13 cellular contexts compared by ENCODE assay signal in genomic region chr2:98134601-98135000, GRCh38. TPM values are rescaled to one million over a fixed set of nuclear protein-coding genes. Genes with fewer than 3 reads are reported as not detected.
A peak's percentile ranks its signal among the peaks of the same experiment; 100 is the strongest.
DNase-seq lines count a peak whose midpoint lies in the region; ATAC-seq and TF ChIP-seq lines count a peak whose summit lies in the region.
"Had no signal": no experiment of that assay in that cellular context is flagged by ENCODE, and none has a peak within 500 bp of the region (broad histone marks: within the 10 kb centered on the region; RNA-seq: fewer than 3 reads in every experiment).

No MANE protein-coding gene starts in this region.

- H3K4me1 Mint-ChIP-seq in stimulated activated naive CD8-positive, alpha-beta T cell treated with anti-CD3 and anti-CD28 coated beads, Interleukin-15, amount 100 ng/mL, for 72 hours, result peaks cover 34% of the 10 kb centered on the region
- H3K4me1 Mint-ChIP-seq in naive thymus-derived CD4-positive, alpha-beta T cell, result peaks cover 0 to 21% (median 9%) of the 10 kb centered on the region in 7 donors

- DNase-seq in activated naive CD4-positive, alpha-beta T cell treated with anti-CD3 and anti-CD28 coated beads, Interleukin-2, amount 50 U/mL, for 72 hours (ENCODE audit: low spot score in 2 of 2), result no peak
- DNase-seq in activated naive CD4-positive, alpha-beta T cell treated with anti-CD3 and anti-CD28 coated beads, Interleukin-2, amount 50 U/mL, for 16 hours, result no peak
- DNase-seq in amniotic epithelial cell (ENCODE audit: low read depth) (peak; percentile 71), right atrium auricular region (ENCODE audit: low spot score) (no peak), AG08395 (ENCODE audit: low spot score) (no peak)
- no peak for DNase-seq in stimulated activated naive CD8-positive, alpha-beta T cell treated with anti-CD3 and anti-CD28 coated beads, Interleukin-15, amount 100 ng/mL, for 72 hours
- no peak for DNase-seq in naive thymus-derived CD4-positive, alpha-beta T cell
- DNase-seq: NCI-H1694 treated with DMSO at 0.1 percent for 48 hours, NCI-H526 had no signal

- peak overlapping the region; percentile 10 to 33 for H3K27ac ChIP-seq in right atrium auricular region
- H3K27ac ChIP-seq in naive thymus-derived CD4-positive, alpha-beta T cell (ENCODE audit: low read depth, low read length), result no peak overlapping the region
- H3K27ac ChIP-seq: vagina had no signal

- no peaks in the 10 kb centered on the region for H3K27me3 ChIP-seq in right atrium auricular region
- H3K27me3 ChIP-seq in naive thymus-derived CD4-positive, alpha-beta T cell (ENCODE audit: control insufficient read depth in 2 of 2, insufficient read depth in 2 of 2, low read length in 2 of 2), result no peaks in the 10 kb centered on the region
- H3K27me3 ChIP-seq: vagina had no signal

- POLR2A ChIA-PET in naive thymus-derived CD4-positive, alpha-beta T cell (lab: Charles Lee), result no interaction called here

- peaks cover 10% of the 10 kb centered on the region for H3K27me3 Mint-ChIP-seq in stimulated activated naive CD8-positive, alpha-beta T cell treated with anti-CD3 and anti-CD28 coated beads, Interleukin-15, amount 100 ng/mL, for 72 hours
- peaks cover 3 to 22% (median 16%) of the 10 kb centered on the region in 5 donors for H3K27me3 Mint-ChIP-seq in naive thymus-derived CD4-positive, alpha-beta T cell

- no peaks in the 10 kb centered on the region for H3K36me3 ChIP-seq in right atrium auricular region
- H3K36me3 ChIP-seq in naive thymus-derived CD4-positive, alpha-beta T cell (ENCODE audit: control insufficient read depth in 2 of 3, insufficient read depth in 3 of 3, low read length in 3 of 3), result no peaks in the 10 kb centered on the region
- H3K36me3 ChIP-seq: vagina had no signal

- no peaks in the 10 kb centered on the region for H3K9me3 ChIP-seq in right atrium auricular region
- H3K9me3 ChIP-seq in naive thymus-derived CD4-positive, alpha-beta T cell (ENCODE audit: control insufficient read depth in 2 of 3, low read length in 3 of 3), result no peaks in the 10 kb centered on the region
- H3K9me3 ChIP-seq: vagina had no signal

- H3K9me3 Mint-ChIP-seq in activated naive CD4-positive, alpha-beta T cell treated with anti-CD3 and anti-CD28 coated beads, Interleukin-2, amount 50 U/mL, for 72 hours, result peaks cover 0 to 8% of the 10 kb centered on the region in 2 donors
- H3K9me3 Mint-ChIP-seq in stimulated activated naive CD8-positive, alpha-beta T cell treated with anti-CD3 and anti-CD28 coated beads, Interleukin-15, amount 100 ng/mL, for 72 hours, result peaks cover 0 to 6% of the 10 kb centered on the region in 2 donors
- H3K9me3 Mint-ChIP-seq in naive thymus-derived CD4-positive, alpha-beta T cell, result peaks cover 0 to 3% (median 0%) of the 10 kb centered on the region in 11 donors

- H3K4me3 ChIP-seq in right atrium auricular region, result no peak overlapping the region
- H3K4me3 ChIP-seq in naive thymus-derived CD4-positive, alpha-beta T cell (ENCODE audit: low read length), result no peak overlapping the region
- H3K4me3 ChIP-seq: vagina had no signal

- H3K4me1 ChIP-seq in right atrium auricular region, result peaks cover 0 to 6% of the 10 kb centered on the region in 2 donors
- H3K4me1 ChIP-seq in naive thymus-derived CD4-positive, alpha-beta T cell (ENCODE audit: control insufficient read depth in 2 of 2, insufficient read depth in 2 of 2, low read length in 2 of 2), result no peaks in the 10 kb centered on the region
- H3K4me1 ChIP-seq: vagina had no signal

- intact Hi-C loops in naive thymus-derived CD4-positive, alpha-beta T cell (cut with micrococcal nuclease), result no loop called here

- peak overlapping the region; percentile 56 to 68 for H3K4me3 Mint-ChIP-seq in stimulated activated naive CD8-positive, alpha-beta T cell treated with anti-CD3 and anti-CD28 coated beads, Interleukin-15, amount 100 ng/mL, for 72 hours
- peak overlapping the region in 2 of 10 donors; percentile 3 to 30 for H3K4me3 Mint-ChIP-seq in naive thymus-derived CD4-positive, alpha-beta T cell

- TF ChIP-seq CTCF in right atrium auricular region (IDR thresholded peaks at IDR 0.05), result no peak

- ATAC-seq in activated naive CD4-positive, alpha-beta T cell treated with anti-CD3 and anti-CD28 coated beads, Interleukin-2, amount 50 U/mL, for 72 hours, result peak; percentile 22 to 38
- peak; percentile 14 for ATAC-seq in stimulated activated naive CD8-positive, alpha-beta T cell treated with anti-CD3 and anti-CD28 coated beads, Interleukin-15, amount 100 ng/mL, for 72 hours
- ATAC-seq in naive thymus-derived CD4-positive, alpha-beta T cell, result no peak
- ATAC-seq in GM19397 (IDR thresholded peaks at IDR 0.05; ENCODE audit: unreplicated experiment), result no peak
- ATAC-seq: left lobe of liver had no signal

- peak overlapping the region; percentile 53 to 77 for H3K27ac Mint-ChIP-seq in activated naive CD4-positive, alpha-beta T cell treated with anti-CD3 and anti-CD28 coated beads, Interleukin-2, amount 50 U/mL, for 72 hours
- peak overlapping the region; percentile 6 to 94 for H3K27ac Mint-ChIP-seq in stimulated activated naive CD8-positive, alpha-beta T cell treated with anti-CD3 and anti-CD28 coated beads, Interleukin-15, amount 100 ng/mL, for 72 hours
- H3K27ac Mint-ChIP-seq in naive thymus-derived CD4-positive, alpha-beta T cell, result no peak overlapping the region

- no peaks in the 10 kb centered on the region for H3K36me3 Mint-ChIP-seq in activated naive CD4-positive, alpha-beta T cell treated with anti-CD3 and anti-CD28 coated beads, Interleukin-2, amount 50 U/mL, for 72 hours
- H3K36me3 Mint-ChIP-seq in naive thymus-derived CD4-positive, alpha-beta T cell, result peaks cover 0 to 2% (median 0%) of the 10 kb centered on the region in 5 donors

- CTCF ChIA-PET in naive thymus-derived CD4-positive, alpha-beta T cell (lab: Charles Lee), result no interaction called here

RNA-seq across cellular contexts. Expression of gene VWA3B, which starts 47.6 kb away (rescaled TPM):
- not detected for total RNA-seq in activated naive CD4-positive, alpha-beta T cell treated with anti-CD3 and anti-CD28 coated beads, Interleukin-2, amount 50 U/mL, for 72 hours
- not detected for total RNA-seq in right atrium auricular region
- total RNA-seq in naive thymus-derived CD4-positive, alpha-beta T cell, result not detected
- not detected for polyA plus RNA-seq in naive thymus-derived CD4-positive, alpha-beta T cell
- total RNA-seq: osteocyte, vagina had no signal

Comparison
In these comparisons a context has a peak if more than half of its experiments do, and no peak if none do; other contexts are left out.
1. ATAC-seq: peak in activated naive CD4-positive, alpha-beta T cell treated with anti-CD3 and anti-CD28 coated beads, Interleukin-2, amount 50 U/mL, for 72 hours (2 of 2) and stimulated activated naive CD8-positive, alpha-beta T cell treated with anti-CD3 and anti-CD28 coated beads, Interleukin-15, amount 100 ng/mL, for 72 hours (single experiment); none in naive thymus-derived CD4-positive, alpha-beta T cell (single experiment) and GM19397 (single experiment).
2. H3K27ac Mint-ChIP-seq: peak in activated naive CD4-positive, alpha-beta T cell treated with anti-CD3 and anti-CD28 coated beads, Interleukin-2, amount 50 U/mL, for 72 hours (2 of 2) and stimulated activated naive CD8-positive, alpha-beta T cell treated with anti-CD3 and anti-CD28 coated beads, Interleukin-15, amount 100 ng/mL, for 72 hours (2 of 2); none in naive thymus-derived CD4-positive, alpha-beta T cell (0 of 9).